Comparison of ENCODE assay signal across 20 cellular contexts in genomic region chr1:68149907-68150306, GRCh38.
"Had no signal": no experiment of that assay in that cellular context is flagged by ENCODE, and none has a peak within 500 bp of the region (broad histone marks: within the 10 kb centered on the region; RNA-seq: fewer than 3 reads in every experiment).

No MANE protein-coding gene starts in this region.

- H3K9me3 ChIP-seq: ascending aorta, breast epithelium, prostate gland, right lobe of liver, stomach, testis had no signal

- H3K27me3 ChIP-seq: ascending aorta, breast epithelium, neural progenitor cell, right lobe of liver, stomach, testis had no signal

- H3K36me3 ChIP-seq: breast epithelium had no signal

- H3K27ac Mint-ChIP-seq: activated naive CD4-positive, alpha-beta T cell treated with anti-CD3 and anti-CD28 coated beads, Interleukin-2, amount 50 U/mL, for 24 hours; activated T-cell treated with anti-CD3 and anti-CD28 coated beads, Interleukin-2, amount 50 U/mL, for 72 hours; dendritic cell treated with granulocyte-macrophage colony-stimulating factor and Interleukin-4, amounts not matched to agents 40 ng/mL and 50 ng/mL, for 4 days; naive thymus-derived CD4-positive, alpha-beta T cell; neural progenitor cell; stimulated activated effector memory CD8-positive, alpha-beta T cell treated with anti-CD3 and anti-CD28 coated beads, Interleukin-12 subunit alpha, Interleukin-12 subunit beta, amount 100 ng/mL, for 72 hours; T-helper 2 cell treated with Interferon-gamma antibody and Interleukin-4, amounts not matched to agents 5 μg/mL and 100 μg/mL, for 36 hours; type B pancreatic cell had no signal

- H3K36me3 Mint-ChIP-seq: activated naive CD4-positive, alpha-beta T cell treated with anti-CD3 and anti-CD28 coated beads, Interleukin-2, amount 50 U/mL, for 24 hours; naive thymus-derived CD4-positive, alpha-beta T cell; stimulated activated effector memory CD8-positive, alpha-beta T cell treated with anti-CD3 and anti-CD28 coated beads, Interleukin-12 subunit alpha, Interleukin-12 subunit beta, amount 100 ng/mL, for 72 hours had no signal

- H3K9me3 Mint-ChIP-seq: activated naive CD4-positive, alpha-beta T cell treated with anti-CD3 and anti-CD28 coated beads, Interleukin-2, amount 50 U/mL, for 24 hours; activated T-cell treated with anti-CD3 and anti-CD28 coated beads, Interleukin-2, amount 50 U/mL, for 72 hours; dendritic cell treated with granulocyte-macrophage colony-stimulating factor and Interleukin-4, amounts not matched to agents 40 ng/mL and 50 ng/mL, for 4 days; naive thymus-derived CD4-positive, alpha-beta T cell; neural progenitor cell; stimulated activated effector memory CD8-positive, alpha-beta T cell treated with anti-CD3 and anti-CD28 coated beads, Interleukin-12 subunit alpha, Interleukin-12 subunit beta, amount 100 ng/mL, for 72 hours; T-helper 2 cell treated with Interferon-gamma antibody and Interleukin-4, amounts not matched to agents 5 μg/mL and 100 μg/mL, for 36 hours; type B pancreatic cell had no signal

- H3K27me3 Mint-ChIP-seq: dendritic cell treated with granulocyte-macrophage colony-stimulating factor and Interleukin-4, amounts not matched to agents 40 ng/mL and 50 ng/mL, for 4 days; type B pancreatic cell had no signal

- H3K4me1 ChIP-seq: ascending aorta, neural progenitor cell, prostate gland, testis had no signal

- ATAC-seq: activated T-cell treated with anti-CD3 and anti-CD28 coated beads, Interleukin-2, amount 50 U/mL, for 72 hours; naive thymus-derived CD4-positive, alpha-beta T cell; right lobe of liver; stimulated activated effector memory CD8-positive, alpha-beta T cell treated with anti-CD3 and anti-CD28 coated beads, Interleukin-12 subunit alpha, Interleukin-12 subunit beta, amount 100 ng/mL, for 72 hours had no signal

- H3K4me3 Mint-ChIP-seq: activated naive CD4-positive, alpha-beta T cell treated with anti-CD3 and anti-CD28 coated beads, Interleukin-2, amount 50 U/mL, for 24 hours; activated T-cell treated with anti-CD3 and anti-CD28 coated beads, Interleukin-2, amount 50 U/mL, for 72 hours; dendritic cell treated with granulocyte-macrophage colony-stimulating factor and Interleukin-4, amounts not matched to agents 40 ng/mL and 50 ng/mL, for 4 days; naive thymus-derived CD4-positive, alpha-beta T cell; neural progenitor cell; stimulated activated effector memory CD8-positive, alpha-beta T cell treated with anti-CD3 and anti-CD28 coated beads, Interleukin-12 subunit alpha, Interleukin-12 subunit beta, amount 100 ng/mL, for 72 hours; T-helper 2 cell treated with Interferon-gamma antibody and Interleukin-4, amounts not matched to agents 5 μg/mL and 100 μg/mL, for 36 hours; type B pancreatic cell had no signal

- H3K4me2 ChIP-seq: neural progenitor cell had no signal

- DNase-seq: activated CD4-positive, alpha-beta T cell treated with anti-CD3 and anti-CD28 coated beads, Interleukin-2, amount 50 U/mL, for 4 hours; activated gamma-delta T cell; activated T-cell treated with anti-CD3 and anti-CD28 coated beads, Interleukin-2, amount 50 U/mL, for 72 hours; effector CD8-positive, alpha-beta T cell; glutamatergic neuron; mammary epithelial cell; naive thymus-derived CD4-positive, alpha-beta T cell; right lobe of liver; stimulated activated CD4-positive, alpha-beta T cell treated with anti-CD3 and anti-CD28 coated beads, Interleukin-4, amount 100 ng/mL, for 24 hours; stomach; testis had no signal

- H3K9ac ChIP-seq: neural progenitor cell had no signal

- H3K4me1 Mint-ChIP-seq: activated naive CD4-positive, alpha-beta T cell treated with anti-CD3 and anti-CD28 coated beads, Interleukin-2, amount 50 U/mL, for 24 hours; naive thymus-derived CD4-positive, alpha-beta T cell; stimulated activated effector memory CD8-positive, alpha-beta T cell treated with anti-CD3 and anti-CD28 coated beads, Interleukin-12 subunit alpha, Interleukin-12 subunit beta, amount 100 ng/mL, for 72 hours had no signal

- H3K4me3 ChIP-seq: ascending aorta, breast epithelium, neural progenitor cell, prostate gland, right lobe of liver, stomach, testis had no signal

- H3K27ac ChIP-seq: breast epithelium, neural progenitor cell, prostate gland, right lobe of liver, testis had no signal
